Comparison of ENCODE assay signal across 23 cellular contexts in genomic region chr6:163189609-163190008, GRCh38.
DNase-seq lines count a peak whose midpoint lies in the region; ATAC-seq lines count a peak whose summit lies in the region.
"Had no signal": no experiment of that assay in that cellular context is flagged by ENCODE, and none has a peak within 500 bp of the region (broad histone marks: within the 10 kb centered on the region; RNA-seq: fewer than 3 reads in every experiment).

No MANE protein-coding gene starts in this region.

- H3K4me1 ChIP-seq in naive thymus-derived CD4-positive, alpha-beta T cell (ENCODE audit: control insufficient read depth in 2 of 2, insufficient read depth in 2 of 2, low read length in 2 of 2): no peaks in the 10 kb centered on the region

- H3K4me3 ChIP-seq in naive thymus-derived CD4-positive, alpha-beta T cell (ENCODE audit: low read length): no peak overlapping the region
- H3K4me3 ChIP-seq: SJSA1 had no signal

- no peaks in the 10 kb centered on the region for H3K9me3 ChIP-seq in naive thymus-derived CD4-positive, alpha-beta T cell (ENCODE audit: control insufficient read depth in 2 of 3, low read length in 3 of 3)
- H3K9me3 ChIP-seq: SJSA1 had no signal

- no peaks in the 10 kb centered on the region for H3K36me3 ChIP-seq in naive thymus-derived CD4-positive, alpha-beta T cell (ENCODE audit: control insufficient read depth in 2 of 3, insufficient read depth in 3 of 3, low read length in 3 of 3)
- H3K36me3 ChIP-seq: SJSA1 had no signal

- no peak overlapping the region for H3K27ac Mint-ChIP-seq in naive thymus-derived CD4-positive, alpha-beta T cell
- H3K27ac Mint-ChIP-seq: CD8-positive, alpha-beta memory T cell had no signal

- H3K9me3 Mint-ChIP-seq in naive thymus-derived CD4-positive, alpha-beta T cell: peaks cover 0 to 1% (median 0%) of the 10 kb centered on the region in 11 donors

- peak overlapping the region; percentile 99 for H3K27ac ChIP-seq in cingulate gyrus (ENCODE audit: low read depth, low read length)
- no peak overlapping the region for H3K27ac ChIP-seq in naive thymus-derived CD4-positive, alpha-beta T cell (ENCODE audit: low read depth, low read length)
- H3K27ac ChIP-seq: C4-2B, SJSA1 had no signal

- intact Hi-C loops in naive thymus-derived CD4-positive, alpha-beta T cell (cut with micrococcal nuclease): no loop called here

- no peak overlapping the region for H3K4me3 Mint-ChIP-seq in naive thymus-derived CD4-positive, alpha-beta T cell
- H3K4me3 Mint-ChIP-seq: CD8-positive, alpha-beta memory T cell had no signal

- no peaks in the 10 kb centered on the region for H3K36me3 Mint-ChIP-seq in naive thymus-derived CD4-positive, alpha-beta T cell
- H3K36me3 Mint-ChIP-seq: CD8-positive, alpha-beta memory T cell had no signal

- no peaks in the 10 kb centered on the region for H3K4me1 Mint-ChIP-seq in naive thymus-derived CD4-positive, alpha-beta T cell
- H3K4me1 Mint-ChIP-seq: CD8-positive, alpha-beta memory T cell had no signal

- CTCF ChIA-PET in naive thymus-derived CD4-positive, alpha-beta T cell (lab: Charles Lee): no interaction called here

- DNase-seq in C1 segment of cervical spinal cord (lab: John Stamatoyannopoulos, UW): peak in 8 of 14 donors; percentile 25 to 69 (median 59)
- peak; percentile 86 for DNase-seq in medulla oblongata (ENCODE audit: extremely low spot score)
- DNase-seq in putamen (ENCODE audit: low spot score): peak; percentile 88
- no peak for DNase-seq in naive thymus-derived CD4-positive, alpha-beta T cell
- no peak for DNase-seq in NK-92 (lab: John Stamatoyannopoulos, UW; ENCODE audit: unreplicated experiment)
- no peak for DNase-seq in activated gamma-delta T cell treated with Interleukin-2 at 50 U/mL for 16 hours
- no peak for DNase-seq in GDM1 (lab: John Stamatoyannopoulos, UW)
- DNase-seq: 8988T; Calu3; CD8-positive, alpha-beta memory T cell; DMS153; IMR-90; MV-4-11; NCI-H1105 treated with DMSO at 0.1 percent for 48 hours; NCI-H2029 treated with DMSO at 0.1 percent for 48 hours; NCI-H524 treated with DMSO at 0.1 percent for 48 hours; NCI-H82; OCI-M1 had no signal

- ATAC-seq in naive thymus-derived CD4-positive, alpha-beta T cell: no peak
- ATAC-seq: HCT116, Right ventricle myocardium inferior had no signal

- POLR2A ChIA-PET in naive thymus-derived CD4-positive, alpha-beta T cell (lab: Charles Lee): no interaction called here

- no peaks in the 10 kb centered on the region for H3K27me3 ChIP-seq in naive thymus-derived CD4-positive, alpha-beta T cell (ENCODE audit: control insufficient read depth in 2 of 2, insufficient read depth in 2 of 2, low read length in 2 of 2)
- H3K27me3 ChIP-seq: SJSA1 had no signal

- H3K27me3 Mint-ChIP-seq in naive thymus-derived CD4-positive, alpha-beta T cell: peaks cover 0 to 21% (median 6%) of the 10 kb centered on the region in 5 donors

Comparison
In these comparisons a context has a peak if more than half of its experiments do, and no peak if none do; other contexts are left out.
1. DNase-seq: peak in C1 segment of cervical spinal cord (8 of 14), medulla oblongata (single experiment) and putamen (single experiment); none in naive thymus-derived CD4-positive, alpha-beta T cell (0 of 9), NK-92 (single experiment), activated gamma-delta T cell treated with Interleukin-2 at 50 U/mL for 16 hours (single experiment) and GDM1 (single experiment).